ENCODE assay signal across 11 cellular contexts in the genomic region with DNA sequence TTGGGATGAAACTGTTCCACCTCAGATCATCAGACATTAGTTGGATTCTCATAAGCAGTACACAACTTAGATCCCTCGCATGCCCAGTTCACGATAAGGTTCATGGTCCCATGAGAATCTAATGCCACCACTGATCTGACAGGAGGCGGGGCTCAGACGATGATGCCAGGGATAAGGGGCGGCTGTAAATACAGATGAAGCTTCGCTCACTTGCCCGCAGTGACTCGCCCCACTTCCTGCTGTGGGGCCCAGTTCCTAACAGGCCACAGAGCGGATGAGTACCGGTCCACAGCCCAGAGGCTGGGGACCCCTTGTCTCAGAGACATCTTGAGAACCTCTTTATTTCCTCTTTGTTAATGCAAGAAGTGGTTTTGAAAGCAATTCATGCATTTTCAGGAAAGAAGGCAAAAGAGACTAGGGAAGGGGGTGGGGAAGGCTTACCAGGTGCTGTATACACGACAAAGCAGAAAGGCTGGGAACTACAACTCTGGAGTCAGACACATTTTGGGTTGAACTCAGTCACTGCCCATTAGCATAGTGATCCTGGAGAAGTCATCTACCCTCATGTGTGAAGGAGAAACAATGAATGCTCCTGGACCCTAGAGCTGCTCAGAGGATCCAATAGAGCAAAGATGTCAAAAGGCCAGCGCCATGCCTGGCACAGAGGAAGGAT.
A peak's percentile ranks its signal among the peaks of the same experiment; 100 is the strongest.
DNase-seq lines count a peak whose midpoint lies in the region; ATAC-seq and TF ChIP-seq lines count a peak whose summit lies in the region.
"Had no signal": no experiment of that assay in that cellular context is flagged by ENCODE, and none has a peak within 500 bp of the region (broad histone marks: within the 10 kb centered on the region; RNA-seq: fewer than 3 reads in every experiment).

No MANE protein-coding gene starts in this region.

- peaks cover 4% of the 10 kb centered on the region for H3K9me3 Mint-ChIP-seq in activated naive CD8-positive, alpha-beta T cell treated with anti-CD3 and anti-CD28 coated beads for 36 hours
- no peaks in the 10 kb centered on the region for H3K9me3 Mint-ChIP-seq in stimulated activated effector memory CD8-positive, alpha-beta T cell treated with anti-CD3 and anti-CD28 coated beads, Interleukin-12 subunit alpha, Interleukin-12 subunit beta, amount 100 ng/mL, for 72 hours

- peak overlapping the region; percentile 48 for H3K27ac ChIP-seq in RWPE2 (ENCODE audit: poor library complexity, severe bottlenecking)
- H3K27ac ChIP-seq: uterus had no signal

- peaks cover 11% of the 10 kb centered on the region for H3K4me1 Mint-ChIP-seq in activated naive CD8-positive, alpha-beta T cell treated with anti-CD3 and anti-CD28 coated beads for 36 hours
- H3K4me1 Mint-ChIP-seq in stimulated activated effector memory CD8-positive, alpha-beta T cell treated with anti-CD3 and anti-CD28 coated beads, Interleukin-12 subunit alpha, Interleukin-12 subunit beta, amount 100 ng/mL, for 72 hours: peaks cover 19% of the 10 kb centered on the region

- no peaks in the 10 kb centered on the region for H3K36me3 ChIP-seq in RWPE2 (ENCODE audit: low read depth)
- H3K36me3 ChIP-seq: uterus had no signal

- H3K4me3 Mint-ChIP-seq in activated naive CD8-positive, alpha-beta T cell treated with anti-CD3 and anti-CD28 coated beads for 36 hours: no peak overlapping the region
- peak overlapping the region; percentile 17 for H3K4me3 Mint-ChIP-seq in stimulated activated effector memory CD8-positive, alpha-beta T cell treated with anti-CD3 and anti-CD28 coated beads, Interleukin-12 subunit alpha, Interleukin-12 subunit beta, amount 100 ng/mL, for 72 hours

- DNase-seq in activated T-cell treated with anti-CD3 and anti-CD28 coated beads for 48 hours (ENCODE audit: low read depth) (peak; percentile 37), activated T-cell treated with anti-CD3 and anti-CD28 coated beads for 4 hours (no peak), RWPE2 (ENCODE audit: low spot score) (no peak), OCI-M1 (lab: John Stamatoyannopoulos, UW) (no peak), DMS153 (lab: John Stamatoyannopoulos, UW) (no peak), germinal center (ENCODE audit: low spot score) (no peak)
- DNase-seq in activated naive CD8-positive, alpha-beta T cell treated with anti-CD3 and anti-CD28 coated beads for 36 hours: peak; percentile 47
- DNase-seq in stimulated activated effector memory CD8-positive, alpha-beta T cell treated with anti-CD3 and anti-CD28 coated beads, Interleukin-12 subunit alpha, Interleukin-12 subunit beta, amount 100 ng/mL, for 72 hours (ENCODE audit: low spot score in 2 of 2): peak in 1 of 2 donors; percentile 14
- DNase-seq: effector memory CD4-positive, alpha-beta T cell; NCI-H1105; uterus had no signal

- ATAC-seq in RWPE2 (ENCODE audit: low read depth): 0 out of 3 replicates have a peak, but pooled peaks have one; percentile 33
- ATAC-seq in stimulated activated effector memory CD8-positive, alpha-beta T cell treated with anti-CD3 and anti-CD28 coated beads, Interleukin-12 subunit alpha, Interleukin-12 subunit beta, amount 100 ng/mL, for 72 hours: peak; percentile 97

- H3K4me3 ChIP-seq in RWPE2 (ENCODE audit: severe bottlenecking): no peak overlapping the region
- H3K4me3 ChIP-seq: uterus had no signal

- no peaks in the 10 kb centered on the region for H3K36me3 Mint-ChIP-seq in activated naive CD8-positive, alpha-beta T cell treated with anti-CD3 and anti-CD28 coated beads for 36 hours
- H3K36me3 Mint-ChIP-seq in stimulated activated effector memory CD8-positive, alpha-beta T cell treated with anti-CD3 and anti-CD28 coated beads, Interleukin-12 subunit alpha, Interleukin-12 subunit beta, amount 100 ng/mL, for 72 hours: no peaks in the 10 kb centered on the region

- H3K4me1 ChIP-seq in RWPE2 (ENCODE audit: insufficient read depth, poor library complexity, severe bottlenecking): peaks cover 6% of the 10 kb centered on the region
- H3K4me1 ChIP-seq: uterus had no signal

- H3K27ac Mint-ChIP-seq in activated naive CD8-positive, alpha-beta T cell treated with anti-CD3 and anti-CD28 coated beads for 36 hours: peak overlapping the region; percentile 54
- peak overlapping the region; percentile 65 for H3K27ac Mint-ChIP-seq in stimulated activated effector memory CD8-positive, alpha-beta T cell treated with anti-CD3 and anti-CD28 coated beads, Interleukin-12 subunit alpha, Interleukin-12 subunit beta, amount 100 ng/mL, for 72 hours

- H3K9me3 ChIP-seq in RWPE2 (ENCODE audit: severe bottlenecking): no peaks in the 10 kb centered on the region

- H3K27me3 Mint-ChIP-seq in activated naive CD8-positive, alpha-beta T cell treated with anti-CD3 and anti-CD28 coated beads for 36 hours: no peaks in the 10 kb centered on the region

- no peaks in the 10 kb centered on the region for H3K27me3 ChIP-seq in RWPE2 (ENCODE audit: insufficient read depth, poor library complexity, severe bottlenecking)
- H3K27me3 ChIP-seq: uterus had no signal

- TF ChIP-seq CTCF in RWPE2 (IDR thresholded peaks at IDR 0.05; ENCODE audit: poor library complexity, severe bottlenecking): no peak

Comparison
In these comparisons a context has a peak if more than half of its experiments do, and no peak if none do; other contexts are left out.
1. DNase-seq: peak in activated T-cell treated with anti-CD3 and anti-CD28 coated beads for 48 hours (single experiment) and activated naive CD8-positive, alpha-beta T cell treated with anti-CD3 and anti-CD28 coated beads for 36 hours (single experiment); none in activated T-cell treated with anti-CD3 and anti-CD28 coated beads for 4 hours (single experiment), RWPE2 (single experiment), OCI-M1 (single experiment), DMS153 (single experiment) and germinal center (single experiment).